19 cellular contexts compared by ENCODE assay signal in genomic region chr7:116307253-116307652, GRCh38.
"Had no signal": no experiment of that assay in that cellular context is flagged by ENCODE, and none has a peak within 500 bp of the region (broad histone marks: within the 10 kb centered on the region; RNA-seq: fewer than 3 reads in every experiment).

No MANE protein-coding gene starts in this region.

- H3K27me3 ChIP-seq: gastrocnemius medialis, heart right ventricle, neutrophil, right lobe of liver, tibial artery, upper lobe of left lung, uterus had no signal

- ATAC-seq: esophagus mucosa; gastrocnemius medialis; heart right ventricle; left lobe of liver; naive thymus-derived CD8-positive, alpha-beta T cell; psoas muscle; right lobe of liver; stimulated activated effector memory CD8-positive, alpha-beta T cell treated with anti-CD3 and anti-CD28 coated beads, Interleukin-12 subunit alpha, Interleukin-12 subunit beta, amount 100 ng/mL, for 72 hours had no signal

- DNase-seq: effector memory CD4-positive, alpha-beta T cell; gastrocnemius medialis; heart right ventricle; hypothalamus; islet precursor cell; mammary epithelial cell; naive thymus-derived CD8-positive, alpha-beta T cell; psoas muscle; retina; right lobe of liver; stimulated activated CD4-positive, alpha-beta T cell treated with anti-CD3 and anti-CD28 coated beads, Interleukin-4, amount 100 ng/mL, for 1 hour; stimulated activated CD8-positive, alpha-beta memory T cell treated with anti-CD3 and anti-CD28 coated beads, Interleukin-4, amount 100 ng/mL, for 48 hours; tibial artery; upper lobe of left lung; uterus had no signal

- H3K36me3 ChIP-seq: gastrocnemius medialis, heart right ventricle, neutrophil, right lobe of liver, tibial artery, upper lobe of left lung, uterus had no signal

- H3K9me3 ChIP-seq: gastrocnemius medialis, heart right ventricle, neutrophil, psoas muscle, right lobe of liver, tibial artery, upper lobe of left lung, uterus had no signal

- H3K4me3 ChIP-seq: gastrocnemius medialis, heart right ventricle, psoas muscle, right lobe of liver, tibial artery, upper lobe of left lung, uterus had no signal

- H3K4me1 ChIP-seq: heart right ventricle, psoas muscle, right lobe of liver, tibial artery, upper lobe of left lung, uterus had no signal

- H3K27ac ChIP-seq: gastrocnemius medialis, heart right ventricle, neutrophil, psoas muscle, right lobe of liver, tibial artery, upper lobe of left lung, uterus had no signal
